Comparison of ENCODE assay signal across 25 cellular contexts in the genomic region with DNA sequence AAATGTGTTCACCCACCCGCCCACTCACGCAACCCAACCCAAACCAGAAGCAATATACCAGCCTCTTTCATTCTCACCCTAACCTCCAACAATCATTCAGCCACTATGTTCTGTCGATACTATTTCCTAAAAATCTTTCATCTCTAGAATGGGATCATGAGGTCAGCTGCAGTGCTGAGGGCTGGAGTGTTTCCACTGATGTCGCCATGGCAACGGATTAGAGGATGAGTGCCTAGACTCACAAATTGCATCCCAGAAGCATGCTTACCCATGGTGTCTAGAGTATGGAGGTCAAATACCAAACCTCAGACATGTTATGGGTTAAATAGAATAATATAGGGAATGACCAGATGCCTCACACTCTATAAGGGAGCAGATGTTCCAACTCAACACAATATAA.
A peak's percentile ranks its signal among the peaks of the same experiment; 100 is the strongest.
DNase-seq lines count a peak whose midpoint lies in the region.
"Had no signal": no experiment of that assay in that cellular context is flagged by ENCODE, and none has a peak within 500 bp of the region (broad histone marks: within the 10 kb centered on the region; RNA-seq: fewer than 3 reads in every experiment).

No MANE protein-coding gene starts in this region.

- peaks cover 54% of the 10 kb centered on the region for H3K4me1 ChIP-seq in HUES6 (ENCODE audit: control insufficient read depth, insufficient read depth, low read length)
- H3K4me1 ChIP-seq: prostate gland, sigmoid colon, SJSA1 had no signal

- no peaks in the 10 kb centered on the region for H3K36me3 ChIP-seq in HUES6 (ENCODE audit: control insufficient read depth, insufficient read depth, low read length)
- H3K36me3 ChIP-seq: neutrophil, prostate gland, sigmoid colon, SJSA1 had no signal

- no peak overlapping the region for H3K9ac ChIP-seq in HUES6 (ENCODE audit: low read length)

- peak overlapping the region; percentile 12; the same call in 1 of the 2 replicates for H3K27ac ChIP-seq in HUES6 (ENCODE audit: low read depth, low read length)
- H3K27ac ChIP-seq: 22Rv1, neutrophil, prostate gland, sigmoid colon, SJSA1 had no signal

- no peaks in the 10 kb centered on the region for H3K9me3 ChIP-seq in HUES6 (ENCODE audit: control insufficient read depth, insufficient read depth, low read depth, low read length)
- H3K9me3 ChIP-seq: neutrophil, prostate gland, SJSA1 had no signal

- H3K4me3 ChIP-seq in HUES6 (ENCODE audit: low read depth, low read length) = no peak overlapping the region
- H3K4me3 ChIP-seq: prostate gland, sigmoid colon, SJSA1 had no signal

- DNase-seq in DMS 273 (lab: John Stamatoyannopoulos, UW; ENCODE audit: unreplicated experiment) (peak; percentile 30), DMS 273 treated with DMSO at 0.1 percent for 48 hours (lab: John Stamatoyannopoulos, UW) (no peak), SK-N-DZ (ENCODE audit: low spot score) (peak; percentile 61), left kidney (ENCODE audit: low read depth, low spot score) (peak; percentile 39), DMS114 treated with DMSO at 0.1 percent for 48 hours (lab: John Stamatoyannopoulos, UW; ENCODE audit: unreplicated experiment) (no peak), activated gamma-delta T cell treated with Interleukin-2 at 50 U/mL for 16 hours (no peak)
- no peak for DNase-seq in stimulated activated CD4-positive, alpha-beta T cell treated with anti-CD3 and anti-CD28 coated beads, Interleukin-12 subunit alpha, Interleukin-12 subunit beta, amount 100 ng/mL, for 4 hours
- DNase-seq: activated CD4-positive, alpha-beta memory T cell treated with anti-CD3 and anti-CD28 coated beads, Interleukin-2, amount 10 ng/mL, durations not matched to agents 7 days and 5 days; activated CD4-positive, CD25-positive, alpha-beta regulatory T cell treated with anti-CD3 and anti-CD28 coated beads, Interleukin-2, amount 50 U/mL, for 72 hours; activated CD8-positive, alpha-beta memory T cell treated with anti-CD3 and anti-CD28 coated beads, Interleukin-2, amount 50 U/mL, for 48 hours; DMS153; effector CD8-positive, alpha-beta T cell; foreskin fibroblast; HFFc6; Karpas-422; mammary epithelial cell; NCI-H187; sigmoid colon; stimulated activated naive CD4-positive, alpha-beta T cell; T-cell had no signal

- H3K27me3 ChIP-seq in HUES6 (ENCODE audit: control insufficient read depth, insufficient read depth, low read length) = no peaks in the 10 kb centered on the region
- H3K27me3 ChIP-seq: neutrophil, sigmoid colon, SJSA1 had no signal

Comparison
In these comparisons a context has a peak if more than half of its experiments do, and no peak if none do; other contexts are left out.
1. DNase-seq: peak in DMS 273 (single experiment), SK-N-DZ (single experiment) and left kidney (single experiment); none in DMS 273 treated with DMSO at 0.1 percent for 48 hours (single experiment), DMS114 treated with DMSO at 0.1 percent for 48 hours (single experiment), activated gamma-delta T cell treated with Interleukin-2 at 50 U/mL for 16 hours (single experiment) and stimulated activated CD4-positive, alpha-beta T cell treated with anti-CD3 and anti-CD28 coated beads, Interleukin-12 subunit alpha, Interleukin-12 subunit beta, amount 100 ng/mL, for 4 hours (single experiment).